In the genomic region with DNA sequence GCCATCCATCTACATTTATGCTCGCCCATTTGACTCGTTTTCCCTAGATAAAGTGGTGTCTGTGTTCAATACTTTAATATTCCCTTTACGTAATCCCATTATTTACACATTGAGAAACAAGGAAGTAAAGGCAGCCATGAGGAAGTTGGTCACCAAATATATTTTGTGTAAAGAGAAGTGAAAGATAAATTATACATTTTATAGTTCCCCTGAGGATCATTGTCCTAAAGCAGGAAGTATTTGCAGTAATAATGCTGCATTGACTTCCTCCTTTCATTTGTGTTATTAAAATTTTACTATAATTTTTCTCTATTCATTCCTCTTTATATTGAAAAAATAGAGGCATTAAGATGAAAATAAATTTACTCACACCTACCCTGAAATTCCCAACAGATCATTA, we compare ENCODE assay signal across 6 cellular contexts. TPM values are rescaled to one million over a fixed set of nuclear protein-coding genes. Genes with fewer than 3 reads are reported as not detected.
"Had no signal": no experiment of that assay in that cellular context is flagged by ENCODE, and none has a peak within 500 bp of the region (broad histone marks: within the 10 kb centered on the region; RNA-seq: fewer than 3 reads in every experiment).

No MANE protein-coding gene starts in this region.

RNA-seq across cellular contexts. Expression of gene OR4M2, which starts 1.1 kb away (rescaled TPM):
- total RNA-seq: HepG2, HT-29, HT1080, IMR-90, K562 had no signal
- polyA plus RNA-seq: HepG2, IgD-negative memory B cell, IMR-90, K562 had no signal
